ENCODE assay signal across 1 cellular context in genomic region chr3:21105784-21106183, GRCh38.
TF ChIP-seq lines count a peak whose summit lies in the region.

No MANE protein-coding gene starts in this region.

TF ChIP-seq in H1, 55 proteins besides CTCF, POLR2A, EP300 and RAD21:
- TF ChIP-seq POU5F1 (IDR thresholded peaks at IDR 0.05; ENCODE audit: low read depth, low read length): no peak
- no peak for TF ChIP-seq TCF12 (IDR thresholded peaks at IDR 0.05; ENCODE audit: low read depth, low read length)
- TF ChIP-seq POLR2AphosphoS5 (IDR thresholded peaks at IDR 0.05; ENCODE audit: low read depth, low read length): no peak
- TF ChIP-seq FOSL1 (IDR thresholded peaks at IDR 0.05; ENCODE audit: insufficient read depth, low read depth, low read length): no peak
- no peak for TF ChIP-seq HDAC6 (IDR thresholded peaks at IDR 0.05; ENCODE audit: low read depth, low read length)
- TF ChIP-seq, protein P1, sequence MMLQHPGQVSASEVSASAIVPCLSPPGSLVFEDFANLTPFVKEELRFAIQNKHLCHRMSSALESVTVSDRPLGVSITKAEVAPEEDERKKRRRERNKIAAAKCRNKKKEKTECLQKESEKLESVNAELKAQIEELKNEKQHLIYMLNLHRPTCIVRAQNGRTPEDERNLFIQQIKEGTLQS (IDR thresholded peaks at IDR 0.05; ENCODE audit: insufficient read depth, low read depth, low read length): no peak
- TF ChIP-seq EZH2 (IDR thresholded peaks at IDR 0.05; ENCODE audit: low read depth, low read length, severe bottlenecking): no peak
- TF ChIP-seq SRF (IDR thresholded peaks at IDR 0.05; ENCODE audit: low read depth, low read length): no peak
- no peak for TF ChIP-seq JUN (IDR thresholded peaks at IDR 0.05; ENCODE audit: low read depth, low read length)
- no peak for TF ChIP-seq CTBP2 (IDR thresholded peaks at IDR 0.05; ENCODE audit: borderline replicate concordance, insufficient read depth, insufficient read length, low read length)
- TF ChIP-seq GABPA (IDR thresholded peaks at IDR 0.05; ENCODE audit: borderline replicate concordance, insufficient read depth, low read length): no peak
- no peak for TF ChIP-seq HDAC2 (IDR thresholded peaks at IDR 0.05; ENCODE audit: borderline replicate concordance in 1 of 2, low read depth in 2 of 2, low read length in 2 of 2)
- no peak for TF ChIP-seq GTF2F1 (IDR thresholded peaks at IDR 0.05; ENCODE audit: borderline replicate concordance, low read depth, low read length)
